Comparison of ENCODE assay signal across 1 cellular context in genomic region chr1:91929246-91929645, GRCh38.
TF ChIP-seq lines count a peak whose summit lies in the region.

No MANE protein-coding gene starts in this region.

TF ChIP-seq in IMR-90, 13 proteins besides CTCF, POLR2A, EP300 and RAD21 (continued from another document):
- no peak for TF ChIP-seq SMC3 (IDR thresholded peaks at IDR 0.05; ENCODE audit: low read depth, low read length)
- no peak for TF ChIP-seq FOS (IDR thresholded peaks at IDR 0.05; ENCODE audit: low read depth, low read length)
- no peak for TF ChIP-seq USF2 (IDR thresholded peaks at IDR 0.05; ENCODE audit: low read depth, low read length)
- no peak for TF ChIP-seq RCOR1 (IDR thresholded peaks at IDR 0.05; ENCODE audit: insufficient replicate concordance, low read length)
